ENCODE assay signal across 14 cellular contexts in the genomic region with DNA sequence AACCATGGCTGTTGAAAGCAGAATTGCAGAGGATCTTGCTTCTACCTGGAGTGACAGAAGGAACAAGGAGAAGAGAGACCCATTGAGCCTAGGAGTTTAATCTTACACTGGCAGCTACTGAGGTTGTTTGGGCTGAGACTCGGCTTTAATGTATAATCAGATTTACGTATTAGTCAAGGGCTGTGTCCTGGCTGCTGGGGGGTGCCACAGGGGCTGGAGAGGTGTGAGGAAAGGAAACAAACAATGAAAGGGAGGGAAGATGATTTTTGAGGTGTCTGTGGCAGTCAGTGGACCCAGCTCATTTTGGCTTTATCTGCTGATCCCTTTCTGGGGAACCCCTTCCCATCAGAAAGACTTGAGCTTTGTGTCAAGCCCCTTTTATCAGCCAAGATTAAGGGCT.
"Had no signal": no experiment of that assay in that cellular context is flagged by ENCODE, and none has a peak within 500 bp of the region (broad histone marks: within the 10 kb centered on the region; RNA-seq: fewer than 3 reads in every experiment).

No MANE protein-coding gene starts in this region.

- H3K36me3 Mint-ChIP-seq: naive B cell had no signal

- DNase-seq: cortex of kidney; dorsolateral prefrontal cortex; effector CD8-positive, alpha-beta T cell; foreskin fibroblast; left colon; mesendoderm; naive B cell; posterior cingulate gyrus; small intestine; stimulated activated CD4-positive, alpha-beta T cell treated with anti-CD3 and anti-CD28 coated beads, Interleukin-2, amount 100 ng/mL, for 48 hours; stimulated activated naive CD4-positive, alpha-beta T cell treated with Interleukin-2 at 50 U/mL for 16 hours; trophoblast cell had no signal

- H3K4me1 Mint-ChIP-seq: naive B cell had no signal

- H3K27me3 Mint-ChIP-seq: naive B cell had no signal

- H3K4me3 Mint-ChIP-seq: naive B cell had no signal

- ATAC-seq: esophagus mucosa, gastroesophageal sphincter, left colon had no signal
